16 cellular contexts compared by ENCODE assay signal in the genomic region with DNA sequence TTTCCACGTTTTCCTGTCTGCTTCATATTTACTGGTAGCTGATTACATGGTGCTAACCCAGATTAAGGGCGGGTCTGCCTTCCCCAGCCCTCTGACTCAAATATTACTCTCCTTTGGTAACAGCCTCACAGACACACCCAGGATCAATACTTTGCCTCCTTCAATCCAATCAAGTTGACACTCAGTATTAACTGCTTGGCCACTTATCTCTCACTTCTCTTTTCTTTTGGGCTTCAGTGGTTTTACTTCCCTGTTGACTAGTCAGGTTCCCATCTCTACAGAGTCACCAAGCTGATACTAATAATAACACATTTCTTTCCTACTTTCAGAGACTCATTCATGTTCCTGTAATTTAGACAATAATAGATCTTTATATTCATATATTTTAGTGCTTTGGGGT.
DNase-seq lines count a peak whose midpoint lies in the region; ATAC-seq and TF ChIP-seq lines count a peak whose summit lies in the region.
"Had no signal": no experiment of that assay in that cellular context is flagged by ENCODE, and none has a peak within 500 bp of the region (broad histone marks: within the 10 kb centered on the region; RNA-seq: fewer than 3 reads in every experiment).

No MANE protein-coding gene starts in this region.

- intact Hi-C loops in dorsolateral prefrontal cortex (cut with DNase I): no loop called here

- no peaks in the 10 kb centered on the region for H3K4me1 Mint-ChIP-seq in stimulated activated memory B cell treated with anti-CD40 and anti-IgM and Interleukin-4, amounts not matched to agents 10 μg/mL and 1 μg/mL and 100 μg/mL, for 72 hours
- H3K4me1 Mint-ChIP-seq: activated CD8-positive, alpha-beta memory T cell treated with anti-CD3 and anti-CD28 coated beads, Interleukin-2, amount 10 ng/mL, durations not matched to agents 7 days and 5 days; T-helper 17 cell had no signal

- DNase-seq in NCI-H82 (lab: John Stamatoyannopoulos, UW): peak; percentile 16
- DNase-seq in NCI-H82 treated with DMSO at 0.1 percent for 48 hours (lab: John Stamatoyannopoulos, UW; ENCODE audit: unreplicated experiment): no peak
- no peak for DNase-seq in dorsolateral prefrontal cortex
- DNase-seq in central memory CD4-positive, alpha-beta T cell: no peak
- no peak for DNase-seq in NCI-H2107 (lab: John Stamatoyannopoulos, UW)
- DNase-seq: activated CD8-positive, alpha-beta memory T cell treated with anti-CD3 and anti-CD28 coated beads, Interleukin-2, amount 10 ng/mL, durations not matched to agents 7 days and 5 days; NCI-H526 treated with DMSO at 0.1 percent for 48 hours; stimulated activated CD8-positive, alpha-beta memory T cell treated with anti-CD3 and anti-CD28 coated beads, Interleukin-4, amount 100 ng/mL, for 48 hours; T-helper 17 cell had no signal

- no peak overlapping the region for H3K27ac Mint-ChIP-seq in stimulated activated memory B cell treated with anti-CD40 and anti-IgM and Interleukin-4, amounts not matched to agents 10 μg/mL and 1 μg/mL and 100 μg/mL, for 72 hours
- H3K27ac Mint-ChIP-seq: activated CD8-positive, alpha-beta memory T cell treated with anti-CD3 and anti-CD28 coated beads, Interleukin-2, amount 10 ng/mL, durations not matched to agents 7 days and 5 days; T-helper 17 cell had no signal

- no peak overlapping the region for H3K4me3 ChIP-seq in dorsolateral prefrontal cortex
- H3K4me3 ChIP-seq: ascending aorta, skin epidermis had no signal

- no peak overlapping the region for H3K4me3 Mint-ChIP-seq in stimulated activated memory B cell treated with anti-CD40 and anti-IgM and Interleukin-4, amounts not matched to agents 10 μg/mL and 1 μg/mL and 100 μg/mL, for 72 hours
- H3K4me3 Mint-ChIP-seq: activated CD8-positive, alpha-beta memory T cell treated with anti-CD3 and anti-CD28 coated beads, Interleukin-2, amount 10 ng/mL, durations not matched to agents 7 days and 5 days; T-helper 17 cell had no signal

- no peaks in the 10 kb centered on the region for H3K36me3 Mint-ChIP-seq in stimulated activated memory B cell treated with anti-CD40 and anti-IgM and Interleukin-4, amounts not matched to agents 10 μg/mL and 1 μg/mL and 100 μg/mL, for 72 hours
- H3K36me3 Mint-ChIP-seq: activated CD8-positive, alpha-beta memory T cell treated with anti-CD3 and anti-CD28 coated beads, Interleukin-2, amount 10 ng/mL, durations not matched to agents 7 days and 5 days had no signal

- H3K27ac ChIP-seq in dorsolateral prefrontal cortex: no peak overlapping the region
- H3K27ac ChIP-seq: 22Rv1, ascending aorta, epithelial cell of prostate, skin epidermis had no signal

- H3K27me3 ChIP-seq in dorsolateral prefrontal cortex: no peaks in the 10 kb centered on the region
- H3K27me3 ChIP-seq: ascending aorta had no signal

- TF ChIP-seq CTCF in dorsolateral prefrontal cortex (IDR thresholded peaks at IDR 0.05 in 54 of 56, conservative IDR thresholded peaks at IDR 0.05 in 2 of 56; ENCODE audit: low read depth in 1 of 56, partially characterized antibody in 56 of 56): no peak

- ATAC-seq in HG02798 (IDR thresholded peaks at IDR 0.05; ENCODE audit: poor library complexity, unreplicated experiment): peak; percentile 90
- peak; percentile 97 for ATAC-seq in HG03469 (IDR thresholded peaks at IDR 0.05; ENCODE audit: unreplicated experiment)
- peak; percentile 68 for ATAC-seq in stimulated activated memory B cell treated with anti-CD40 and anti-IgM and Interleukin-4, amounts not matched to agents 10 μg/mL and 1 μg/mL and 100 μg/mL, for 72 hours
- ATAC-seq: activated CD8-positive, alpha-beta memory T cell treated with anti-CD3 and anti-CD28 coated beads, Interleukin-2, amount 10 ng/mL, durations not matched to agents 7 days and 5 days; T-helper 17 cell had no signal

- peaks cover 5% of the 10 kb centered on the region for H3K9me3 Mint-ChIP-seq in stimulated activated memory B cell treated with anti-CD40 and anti-IgM and Interleukin-4, amounts not matched to agents 10 μg/mL and 1 μg/mL and 100 μg/mL, for 72 hours

- no peaks in the 10 kb centered on the region for H3K27me3 Mint-ChIP-seq in stimulated activated memory B cell treated with anti-CD40 and anti-IgM and Interleukin-4, amounts not matched to agents 10 μg/mL and 1 μg/mL and 100 μg/mL, for 72 hours
- H3K27me3 Mint-ChIP-seq: activated CD8-positive, alpha-beta memory T cell treated with anti-CD3 and anti-CD28 coated beads, Interleukin-2, amount 10 ng/mL, durations not matched to agents 7 days and 5 days; T-helper 17 cell had no signal
